24 cellular contexts compared by ENCODE assay signal in the genomic region with DNA sequence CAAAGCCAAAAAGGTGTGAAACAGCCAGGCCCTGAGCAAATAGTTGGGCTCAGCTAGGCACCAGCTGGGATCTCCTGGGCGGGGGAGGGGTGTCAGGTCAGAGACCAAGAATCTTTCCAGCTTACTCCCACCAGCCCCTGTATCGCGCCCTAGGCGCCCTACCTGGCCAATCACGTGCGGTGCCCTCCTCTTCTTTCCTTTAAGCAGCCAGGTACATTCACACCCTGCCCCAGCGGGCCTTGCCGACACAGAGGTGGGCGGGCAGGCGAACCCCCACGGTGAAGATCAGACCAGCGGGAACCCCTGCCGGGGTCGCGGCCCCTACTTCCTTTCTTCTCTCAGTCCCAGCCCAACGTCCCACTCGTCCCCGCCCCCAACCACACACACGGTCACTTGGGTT. TPM values are rescaled to one million over a fixed set of nuclear protein-coding genes. Genes with fewer than 3 reads are reported as not detected.
"Had no signal": no experiment of that assay in that cellular context is flagged by ENCODE, and none has a peak within 500 bp of the region (broad histone marks: within the 10 kb centered on the region; RNA-seq: fewer than 3 reads in every experiment).

No MANE protein-coding gene starts in this region.

- H3K27ac Mint-ChIP-seq: activated CD4-positive, alpha-beta memory T cell treated with anti-CD3 and anti-CD28 coated beads, Interleukin-2, amount 10 ng/mL, durations not matched to agents 7 days and 5 days; activated CD8-positive, alpha-beta memory T cell treated with anti-CD3 and anti-CD28 coated beads, Interleukin-2, amount 10 ng/mL, durations not matched to agents 7 days and 5 days; activated naive CD8-positive, alpha-beta T cell treated with anti-CD3 and anti-CD28 coated beads, Interleukin-2, amount 10 ng/mL, durations not matched to agents 7 days and 5 days; activated T-cell treated with anti-CD3 and anti-CD28 coated beads, Interleukin-2, amount 50 U/mL, for 24 hours; activated T-helper 2 cell treated with anti-CD3 and anti-CD28 coated beads, Interferon-gamma antibody, Interleukin-2, Interleukin-4, amounts not matched to agents 10 μg/mL and 5 μg/mL and 100 μg/mL, durations not matched to agents 14 hours and 24 hours and 36 hours; effector memory CD8-positive, alpha-beta T cell; natural killer cell; stimulated activated memory B cell treated with anti-CD40 and anti-IgM and Interleukin-4, amounts not matched to agents 10 μg/mL and 1 μg/mL and 100 μg/mL, for 72 hours had no signal

- H3K9me3 Mint-ChIP-seq: activated CD4-positive, alpha-beta memory T cell treated with anti-CD3 and anti-CD28 coated beads, Interleukin-2, amount 10 ng/mL, durations not matched to agents 7 days and 5 days; activated naive CD8-positive, alpha-beta T cell treated with anti-CD3 and anti-CD28 coated beads, Interleukin-2, amount 10 ng/mL, durations not matched to agents 7 days and 5 days; activated T-cell treated with anti-CD3 and anti-CD28 coated beads, Interleukin-2, amount 50 U/mL, for 24 hours; activated T-helper 2 cell treated with anti-CD3 and anti-CD28 coated beads, Interferon-gamma antibody, Interleukin-2, Interleukin-4, amounts not matched to agents 10 μg/mL and 5 μg/mL and 100 μg/mL, durations not matched to agents 14 hours and 24 hours and 36 hours; effector memory CD8-positive, alpha-beta T cell; natural killer cell; stimulated activated memory B cell treated with anti-CD40 and anti-IgM and Interleukin-4, amounts not matched to agents 10 μg/mL and 1 μg/mL and 100 μg/mL, for 72 hours had no signal

- H3K36me3 Mint-ChIP-seq: activated CD8-positive, alpha-beta memory T cell treated with anti-CD3 and anti-CD28 coated beads, Interleukin-2, amount 10 ng/mL, durations not matched to agents 7 days and 5 days; activated naive CD8-positive, alpha-beta T cell treated with anti-CD3 and anti-CD28 coated beads, Interleukin-2, amount 10 ng/mL, durations not matched to agents 7 days and 5 days; natural killer cell; stimulated activated memory B cell treated with anti-CD40 and anti-IgM and Interleukin-4, amounts not matched to agents 10 μg/mL and 1 μg/mL and 100 μg/mL, for 72 hours had no signal

- H3K4me1 Mint-ChIP-seq: activated CD4-positive, alpha-beta memory T cell treated with anti-CD3 and anti-CD28 coated beads, Interleukin-2, amount 10 ng/mL, durations not matched to agents 7 days and 5 days; activated CD8-positive, alpha-beta memory T cell treated with anti-CD3 and anti-CD28 coated beads, Interleukin-2, amount 10 ng/mL, durations not matched to agents 7 days and 5 days; activated naive CD8-positive, alpha-beta T cell treated with anti-CD3 and anti-CD28 coated beads, Interleukin-2, amount 10 ng/mL, durations not matched to agents 7 days and 5 days; natural killer cell; stimulated activated memory B cell treated with anti-CD40 and anti-IgM and Interleukin-4, amounts not matched to agents 10 μg/mL and 1 μg/mL and 100 μg/mL, for 72 hours had no signal

- DNase-seq: activated CD4-positive, alpha-beta memory T cell treated with anti-CD3 and anti-CD28 coated beads, Interleukin-2, amount 10 ng/mL, durations not matched to agents 7 days and 5 days; activated CD4-positive, alpha-beta T cell treated with anti-CD3 and anti-CD28 coated beads for 48 hours; activated CD4-positive, CD25-positive, alpha-beta regulatory T cell; activated CD8-positive, alpha-beta memory T cell treated with anti-CD3 and anti-CD28 coated beads, Interleukin-2, amount 10 ng/mL, durations not matched to agents 7 days and 5 days; activated naive CD4-positive, alpha-beta T cell treated with Interleukin-2 at 50 U/mL for 16 hours; activated naive CD8-positive, alpha-beta T cell treated with anti-CD3 and anti-CD28 coated beads, Interleukin-2, amount 10 ng/mL, durations not matched to agents 7 days and 5 days; activated T-cell treated with anti-CD3 and anti-CD28 coated beads, Interleukin-2, amount 50 U/mL, for 24 hours; amygdala; dermis blood vessel endothelial cell; effector memory CD8-positive, alpha-beta T cell; foreskin fibroblast; hippocampal formation; natural killer cell; occipital lobe; spleen; stimulated activated CD4-positive, alpha-beta T cell treated with anti-CD3 and anti-CD28 coated beads, Interleukin-4, amount 100 ng/mL, for 4 hours; T-helper 9 cell had no signal

- H3K36me3 ChIP-seq: spleen, thoracic aorta, upper lobe of left lung had no signal

- H3K4me3 Mint-ChIP-seq: activated CD4-positive, alpha-beta memory T cell treated with anti-CD3 and anti-CD28 coated beads, Interleukin-2, amount 10 ng/mL, durations not matched to agents 7 days and 5 days; activated CD8-positive, alpha-beta memory T cell treated with anti-CD3 and anti-CD28 coated beads, Interleukin-2, amount 10 ng/mL, durations not matched to agents 7 days and 5 days; activated naive CD8-positive, alpha-beta T cell treated with anti-CD3 and anti-CD28 coated beads, Interleukin-2, amount 10 ng/mL, durations not matched to agents 7 days and 5 days; activated T-cell treated with anti-CD3 and anti-CD28 coated beads, Interleukin-2, amount 50 U/mL, for 24 hours; effector memory CD8-positive, alpha-beta T cell; natural killer cell; stimulated activated memory B cell treated with anti-CD40 and anti-IgM and Interleukin-4, amounts not matched to agents 10 μg/mL and 1 μg/mL and 100 μg/mL, for 72 hours had no signal

- H3K27me3 ChIP-seq: body of pancreas had no signal

- H3K4me1 ChIP-seq: body of pancreas, spleen, upper lobe of left lung had no signal

- H3K4me3 ChIP-seq: body of pancreas, spleen, thoracic aorta, upper lobe of left lung had no signal

- ATAC-seq: activated CD8-positive, alpha-beta memory T cell treated with anti-CD3 and anti-CD28 coated beads, Interleukin-2, amount 10 ng/mL, durations not matched to agents 7 days and 5 days; body of pancreas; effector memory CD8-positive, alpha-beta T cell; natural killer cell; stimulated activated memory B cell treated with anti-CD40 and anti-IgM and Interleukin-4, amounts not matched to agents 10 μg/mL and 1 μg/mL and 100 μg/mL, for 72 hours had no signal

- H3K9me3 ChIP-seq: body of pancreas, spleen, thoracic aorta, upper lobe of left lung had no signal

- H3K27ac ChIP-seq: body of pancreas, spleen, thoracic aorta, upper lobe of left lung had no signal

RNA-seq across cellular contexts. Expression of a gene that starts 9.1 kb away (rescaled TPM):
- total RNA-seq: activated CD4-positive, alpha-beta memory T cell treated with anti-CD3 and anti-CD28 coated beads, Interleukin-2, amount 10 ng/mL, durations not matched to agents 7 days and 5 days; activated CD8-positive, alpha-beta memory T cell treated with anti-CD3 and anti-CD28 coated beads, Interleukin-2, amount 10 ng/mL, durations not matched to agents 7 days and 5 days; activated naive CD8-positive, alpha-beta T cell treated with anti-CD3 and anti-CD28 coated beads, Interleukin-2, amount 10 ng/mL, durations not matched to agents 7 days and 5 days; activated T-helper 2 cell treated with anti-CD3 and anti-CD28 coated beads, Interferon-gamma antibody, Interleukin-2, Interleukin-4, amounts not matched to agents 10 μg/mL and 5 μg/mL and 100 μg/mL, durations not matched to agents 14 hours and 24 hours and 36 hours; body of pancreas; dermis blood vessel endothelial cell; lower leg skin; natural killer cell; posterior vena cava; spleen; thoracic aorta; upper lobe of left lung had no signal
